Comparison of ENCODE assay signal across 15 cellular contexts in genomic region chr1:202189919-202190715, GRCh38. TPM values are rescaled to one million over a fixed set of nuclear protein-coding genes. Genes with fewer than 3 reads are reported as not detected.
DNase-seq lines count a peak whose midpoint lies in the region; ATAC-seq and TF ChIP-seq lines count a peak whose summit lies in the region.
"Had no signal": no experiment of that assay in that cellular context is flagged by ENCODE, and none has a peak within 500 bp of the region (broad histone marks: within the 10 kb centered on the region; RNA-seq: fewer than 3 reads in every experiment).

No MANE protein-coding gene starts in this region.

- peak; percentile 35 for DNase-seq in ACHN
- peak; percentile 31 for DNase-seq in brain microvascular endothelial cell
- DNase-seq in left colon, result no peak
- DNase-seq in ascending aorta (ENCODE audit: low spot score in 2 of 2), result no peak
- no peak for DNase-seq in PC-9
- no peak for DNase-seq in NCI-H510A (lab: John Stamatoyannopoulos, UW)
- DNase-seq: activated CD4-positive, alpha-beta T cell treated with anti-CD3 and anti-CD28 coated beads, Interleukin-2, amount 50 U/mL, for 1 hour; C1 segment of cervical spinal cord; foreskin melanocyte; left ventricle myocardium inferior; NCI-H1105 treated with DMSO at 0.1 percent for 48 hours; NCI-H774; occipital lobe had no signal

- TF ChIP-seq CTCF in HEK293 (tag by site-specific recombination; IDR thresholded peaks at IDR 0.05) (no peak), brain microvascular endothelial cell (IDR thresholded peaks at IDR 0.05; ENCODE audit: low read depth, low read length, missing control alignments) (peak; percentile 47), ascending aorta (IDR thresholded peaks at IDR 0.05) (no peak), PC-9 (conservative IDR thresholded peaks at IDR 0.05) (no peak; the same call in 1 of the 2 replicates)

- POLR2A ChIA-PET in HEK293 (lab: Yijun Ruan, JAX), result interaction anchor here (0.9 kb wide), 1 partner anchor 152 kb away, joined by 3 read pairs; the partner anchor contains the start of gene UBE2T
- POLR2A ChIA-PET in PC-9 (lab: Charles Lee; ENCODE audit: unreplicated experiment), result no interaction called here

- CTCF ChIA-PET in HEK293 (lab: Yijun Ruan, JAX), result interaction anchor here (0.6 to 4.4 kb wide), 34 partner anchors 10 to 529 kb away, joined by 3 to 29 read pairs (median 5); partner anchors contain the start of gene UBE2T
- CTCF ChIA-PET in PC-9 (lab: Charles Lee), result interaction anchor here (0.6 to 1.7 kb wide), 4 partner anchors 126 to 530 kb away, joined by 3 to 14 read pairs (median 8); no protein-coding TSS in a partner anchor

- H3K4me1 ChIP-seq in HEK293 (ENCODE audit: control insufficient read depth, insufficient read depth, low read length) (no peaks in the 10 kb centered on the region), ascending aorta (peaks cover 3 to 10% of the 10 kb centered on the region in 2 donors), PC-9 (replicated peaks; ENCODE audit: insufficient read depth) (no peaks in the 10 kb centered on the region)

- H3K36me3 ChIP-seq in HEK293 (ENCODE audit: control insufficient read depth in 2 of 2, insufficient read depth in 1 of 2, low read length in 2 of 2) (no peaks in the 10 kb centered on the region), brain microvascular endothelial cell (replicated peaks) (no peaks in the 10 kb centered on the region), ascending aorta (no peaks in the 10 kb centered on the region), PC-9 (ENCODE audit: low read depth) (no peaks in the 10 kb centered on the region)
- H3K36me3 ChIP-seq: left ventricle myocardium inferior had no signal

- no TSS peak for BruUV-seq in PC-9 (replicated peaks; lab: Mats Ljungman, UMichigan)

- no peak overlapping the region for H3K4me3 ChIP-seq in HEK293 (ENCODE audit: low read depth, low read length)
- no peak overlapping the region for H3K4me3 ChIP-seq in brain microvascular endothelial cell (ENCODE audit: low read depth, low read length)
- no peak overlapping the region for H3K4me3 ChIP-seq in ascending aorta
- no peak overlapping the region for H3K4me3 ChIP-seq in PC-9
- H3K4me3 ChIP-seq: left ventricle myocardium inferior had no signal

- H4K20me1 ChIP-seq in PC-9 (ENCODE audit: insufficient read depth), result no peaks in the 10 kb centered on the region

- H3K27me3 ChIP-seq in brain microvascular endothelial cell (replicated peaks), result peaks cover 8% of the 10 kb centered on the region
- no peaks in the 10 kb centered on the region for H3K27me3 ChIP-seq in ascending aorta
- H3K27me3 ChIP-seq in PC-9 (ENCODE audit: insufficient read depth, low read depth), result peaks cover 7% of the 10 kb centered on the region; the same call in 1 of the 2 replicates

- no peak overlapping the region for H2AFZ ChIP-seq in PC-9

- no peaks in the 10 kb centered on the region for H3K79me2 ChIP-seq in PC-9 (ENCODE audit: low read depth)

- ATAC-seq in left colon (peak; percentile 13), GM21423 (IDR thresholded peaks at IDR 0.05; ENCODE audit: unreplicated experiment) (no peak)

- in situ Hi-C loops in ACHN (cut with HindIII; ENCODE audit: low pct_ligation_motif_present, low pct_unique_long_range_greater_than_20kb, low sequenced_read_pairs) (no loop called here), brain microvascular endothelial cell (cut with HindIII; ENCODE audit: low pct_ligation_motif_present, low sequenced_read_pairs) (no loop called here)

- no peaks in the 10 kb centered on the region for H3K9me2 ChIP-seq in PC-9 (ENCODE audit: insufficient read depth)

- no peaks in the 10 kb centered on the region for H3F3A ChIP-seq in PC-9 (ENCODE audit: insufficient read depth, low read depth)

- H3K4me2 ChIP-seq in PC-9, result no peak overlapping the region

- H3K27ac ChIP-seq in HEK293 (ENCODE audit: extremely low read depth, low read depth, low read length) (no peak overlapping the region), brain microvascular endothelial cell (no peak overlapping the region), ascending aorta (no peak overlapping the region), PC-9 (no peak overlapping the region)
- H3K27ac ChIP-seq: left ventricle myocardium inferior had no signal

- intact Hi-C loops in left colon (cut with DNase I, micrococcal nuclease), result loop anchor here (5.0 kb wide), 2 partner anchors 122 to 527 kb away; no protein-coding TSS in a partner anchor
- intact Hi-C loops in ascending aorta (cut with DNase I), result loop anchor here (1.0 to 5.0 kb wide), 2 partner anchors 125 to 527 kb away; no protein-coding TSS in a partner anchor
- intact Hi-C loops in PC-9 (cut with micrococcal nuclease; ENCODE audit: unreplicated experiment), result loop anchor here (1.0 to 10.0 kb wide), 2 partner anchors 125 to 275 kb away; no protein-coding TSS in a partner anchor

- no peaks in the 10 kb centered on the region for H3K9me3 ChIP-seq in HEK293 (ENCODE audit: control insufficient read depth, insufficient read depth, low read depth, low read length)
- H3K9me3 ChIP-seq in ascending aorta, result no peaks in the 10 kb centered on the region
- no peaks in the 10 kb centered on the region for H3K9me3 ChIP-seq in PC-9 (ENCODE audit: insufficient read depth, low read depth)
- H3K9me3 ChIP-seq: left ventricle myocardium inferior had no signal

TF ChIP-seq in HEK293, 187 proteins besides CTCF, POLR2A, EP300 and RAD21:
- TF ChIP-seq ZNF585B (tag by site-specific recombination; IDR thresholded peaks at IDR 0.05), result 0 out of 2 replicates have a peak, but pooled peaks have one; percentile 10
- TF ChIP-seq, protein P1, sequence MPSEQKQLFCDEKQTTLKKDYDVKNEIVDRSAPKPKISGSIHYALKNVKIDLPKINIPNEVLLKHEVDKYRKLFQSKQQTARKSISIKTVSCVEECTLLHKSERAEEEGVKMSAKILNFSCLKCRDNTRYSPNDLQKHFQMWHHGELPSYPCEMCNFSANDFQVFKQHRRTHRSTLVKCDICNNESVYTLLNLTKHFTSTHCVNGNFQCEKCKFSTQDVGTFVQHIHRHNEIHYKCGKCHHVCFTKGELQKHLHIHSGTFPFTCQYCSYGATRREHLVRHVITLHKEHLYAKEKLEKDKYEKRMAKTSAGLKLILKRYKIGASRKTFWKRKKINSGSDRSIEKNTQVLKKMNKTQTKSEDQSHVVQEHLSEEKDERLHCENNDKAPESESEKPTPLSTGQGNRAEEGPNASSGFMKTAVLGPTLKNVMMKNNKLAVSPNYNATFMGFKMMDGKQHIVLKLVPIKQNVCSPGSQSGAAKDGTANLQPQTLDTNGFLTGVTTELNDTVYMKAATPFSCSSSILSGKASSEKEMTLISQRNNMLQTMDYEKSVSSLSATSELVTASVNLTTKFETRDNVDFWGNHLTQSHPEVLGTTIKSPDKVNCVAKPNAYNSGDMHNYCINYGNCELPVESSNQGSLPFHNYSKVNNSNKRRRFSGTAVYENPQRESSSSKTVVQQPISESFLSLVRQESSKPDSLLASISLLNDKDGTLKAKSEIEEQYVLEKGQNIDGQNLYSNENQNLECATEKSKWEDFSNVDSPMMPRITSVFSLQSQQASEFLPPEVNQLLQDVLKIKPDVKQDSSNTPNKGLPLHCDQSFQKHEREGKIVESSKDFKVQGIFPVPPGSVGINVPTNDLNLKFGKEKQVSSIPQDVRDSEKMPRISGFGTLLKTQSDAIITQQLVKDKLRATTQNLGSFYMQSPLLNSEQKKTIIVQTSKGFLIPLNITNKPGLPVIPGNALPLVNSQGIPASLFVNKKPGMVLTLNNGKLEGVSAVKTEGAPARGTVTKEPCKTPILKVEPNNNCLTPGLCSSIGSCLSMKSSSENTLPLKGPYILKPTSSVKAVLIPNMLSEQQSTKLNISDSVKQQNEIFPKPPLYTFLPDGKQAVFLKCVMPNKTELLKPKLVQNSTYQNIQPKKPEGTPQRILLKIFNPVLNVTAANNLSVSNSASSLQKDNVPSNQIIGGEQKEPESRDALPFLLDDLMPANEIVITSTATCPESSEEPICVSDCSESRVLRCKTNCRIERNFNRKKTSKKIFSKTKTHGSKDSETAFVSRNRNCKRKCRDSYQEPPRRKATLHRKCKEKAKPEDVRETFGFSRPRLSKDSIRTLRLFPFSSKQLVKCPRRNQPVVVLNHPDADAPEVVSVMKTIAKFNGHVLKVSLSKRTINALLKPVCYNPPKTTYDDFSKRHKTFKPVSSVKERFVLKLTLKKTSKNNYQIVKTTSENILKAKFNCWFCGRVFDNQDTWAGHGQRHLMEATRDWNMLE (tag by site-specific recombination; conservative IDR thresholded peaks at IDR 0.05; ENCODE audit: low read depth), result no peak

RNA-seq across cellular contexts. Expression of gene LGR6, which starts 3.5 kb away (rescaled TPM):
- 1 to 10 TPM; 1.1 to 1.9 TPM for total RNA-seq in left colon
- total RNA-seq in ascending aorta, result 26.0 TPM
- 5.6 and 7.9 TPM in 2 replicates for total RNA-seq in PC-9 (2021)

RNA-seq across cellular contexts. Expression of gene PTPN7, which starts 29.7 kb away (rescaled TPM):
- total RNA-seq in left colon (1 to 10 TPM; 1.8 to 4.7 TPM), ascending aorta (not detected), PC-9 (2021) (not detected in 2 replicates)

RNA-seq across cellular contexts. Expression of gene ARL8A, which starts 45.6 kb away (rescaled TPM):
- total RNA-seq in left colon (10 to 100 TPM; 45.4 to 49.2 TPM), ascending aorta (38.5 TPM), PC-9 (2021) (40.0 and 42.6 TPM in 2 replicates)

Comparison
In these comparisons a context has a peak if more than half of its experiments do, and no peak if none do; other contexts are left out.
1. DNase-seq: peak in ACHN (single experiment) and brain microvascular endothelial cell (single experiment); none in left colon (0 of 2), ascending aorta (0 of 2), PC-9 (0 of 2) and NCI-H510A (single experiment).